Comparison of ENCODE assay signal across 18 cellular contexts in the genomic region with DNA sequence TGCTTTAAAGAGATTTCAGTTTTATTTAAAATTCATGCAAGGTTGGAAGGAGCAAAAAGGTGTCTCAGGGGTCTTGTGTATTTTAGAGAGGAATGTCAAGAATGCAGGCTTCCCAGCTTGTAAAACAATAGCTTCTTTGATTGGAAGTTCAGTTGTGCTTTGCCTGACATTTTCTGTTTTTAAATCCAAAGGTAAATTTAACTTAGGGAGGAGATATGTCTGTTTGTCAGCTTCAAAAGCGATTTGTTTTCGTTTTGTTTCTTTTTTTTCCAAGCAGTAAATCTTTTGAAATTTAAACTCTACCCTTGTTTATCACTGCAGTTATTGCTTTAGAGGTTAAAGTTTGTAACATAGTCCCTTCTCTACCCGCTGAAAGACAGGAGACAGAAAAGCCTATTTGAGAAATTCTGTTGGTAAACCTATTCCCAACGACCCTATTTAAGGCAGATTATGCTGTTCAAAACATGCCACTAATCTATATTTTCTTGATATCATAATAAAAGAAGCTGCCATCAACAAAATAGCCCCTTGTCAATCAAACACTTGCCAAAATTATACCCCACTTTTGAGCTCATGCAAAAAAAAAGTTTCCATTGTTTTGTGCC.
DNase-seq lines count a peak whose midpoint lies in the region; TF ChIP-seq lines count a peak whose summit lies in the region.
"Had no signal": no experiment of that assay in that cellular context is flagged by ENCODE, and none has a peak within 500 bp of the region (broad histone marks: within the 10 kb centered on the region; RNA-seq: fewer than 3 reads in every experiment).

No MANE protein-coding gene starts in this region.

- no peak overlapping the region for H3K9ac ChIP-seq in mammary epithelial cell (ENCODE audit: insufficient read depth, low read length)
- peak overlapping the region in 1 of 2 donors; percentile 63 for H3K9ac ChIP-seq in liver (ENCODE audit: low read depth in 1 of 2, low read length in 2 of 2)

- H3K36me3 ChIP-seq in mammary epithelial cell (ENCODE audit: insufficient read depth, low read length) (no peaks in the 10 kb centered on the region), liver (ENCODE audit: control insufficient read depth in 4 of 4, insufficient read depth in 3 of 4, low read depth in 1 of 4, low read length in 3 of 4) (no peaks in the 10 kb centered on the region), MG63 (no peaks in the 10 kb centered on the region), testis (ENCODE audit: low read depth, missing control alignments) (no peaks in the 10 kb centered on the region)

- H2AFZ ChIP-seq in mammary epithelial cell (ENCODE audit: low read depth, low read length) = peak overlapping the region; percentile 73

- dilution Hi-C loops in mammary epithelial cell (cut with HindIII; ENCODE audit: low sequenced_read_pairs) = no loop called here

- no peak overlapping the region for H3K27ac Mint-ChIP-seq in MCF 10A (ENCODE audit: low read depth, unreplicated experiment)
- H3K27ac Mint-ChIP-seq: activated T-helper 2 cell treated with anti-CD3 and anti-CD28 coated beads, Interferon-gamma antibody, Interleukin-2, Interleukin-4, amounts not matched to agents 10 μg/mL and 5 μg/mL and 100 μg/mL, durations not matched to agents 14 hours and 24 hours and 36 hours; CD14-positive monocyte; dendritic cell treated with granulocyte-macrophage colony-stimulating factor and Interleukin-4, amounts not matched to agents 40 ng/mL and 50 ng/mL, for 4 days; stimulated activated naive CD8-positive, alpha-beta T cell treated with anti-CD3 and anti-CD28 coated beads, Interleukin-15, amount 100 ng/mL, for 72 hours had no signal

- H3K27ac ChIP-seq in mammary epithelial cell (ENCODE audit: insufficient read depth, low read depth, low read length) (no peak overlapping the region), liver (ENCODE audit: low read depth in 1 of 2, low read length in 2 of 2) (peak overlapping the region; percentile 47 to 58), testis (no peak overlapping the region)
- H3K27ac ChIP-seq: VCaP had no signal

- no peaks in the 10 kb centered on the region for H3K4me1 ChIP-seq in mammary epithelial cell (ENCODE audit: insufficient read depth, low read length)
- peaks cover 0 to 5% (median 2%) of the 10 kb centered on the region in 4 donors for H3K4me1 ChIP-seq in liver (ENCODE audit: control insufficient read depth in 4 of 4, insufficient read depth in 4 of 4, low read length in 3 of 4)
- no peaks in the 10 kb centered on the region for H3K4me1 ChIP-seq in testis

- POLR2A ChIA-PET in MCF 10A (lab: Yijun Ruan, JAX) = interaction anchor here (0.9 kb wide), 1 partner anchor 9 kb away, joined by 3 read pairs; no protein-coding TSS in a partner anchor

- H3K9me3 ChIP-seq in mammary epithelial cell (replicated peaks; ENCODE audit: insufficient read depth, low read length) (no peaks in the 10 kb centered on the region), liver (ENCODE audit: control insufficient read depth in 4 of 4, low read length in 3 of 4) (no peaks in the 10 kb centered on the region), MG63 (no peaks in the 10 kb centered on the region), testis (no peaks in the 10 kb centered on the region)

- H3K4me1 Mint-ChIP-seq in MCF 10A (ENCODE audit: insufficient read depth, unreplicated experiment) = no peaks in the 10 kb centered on the region
- H3K4me1 Mint-ChIP-seq: CD14-positive monocyte; stimulated activated naive CD8-positive, alpha-beta T cell treated with anti-CD3 and anti-CD28 coated beads, Interleukin-15, amount 100 ng/mL, for 72 hours had no signal

- no peaks in the 10 kb centered on the region for H3K9me3 Mint-ChIP-seq in MCF 10A (ENCODE audit: unreplicated experiment)
- H3K9me3 Mint-ChIP-seq: activated T-helper 2 cell treated with anti-CD3 and anti-CD28 coated beads, Interferon-gamma antibody, Interleukin-2, Interleukin-4, amounts not matched to agents 10 μg/mL and 5 μg/mL and 100 μg/mL, durations not matched to agents 14 hours and 24 hours and 36 hours; CD14-positive monocyte; dendritic cell treated with granulocyte-macrophage colony-stimulating factor and Interleukin-4, amounts not matched to agents 40 ng/mL and 50 ng/mL, for 4 days; stimulated activated naive CD8-positive, alpha-beta T cell treated with anti-CD3 and anti-CD28 coated beads, Interleukin-15, amount 100 ng/mL, for 72 hours had no signal

- DNase-seq in mammary epithelial cell = no peak
- no peak for DNase-seq in MCF 10A (ENCODE audit: unreplicated experiment)
- DNase-seq in cerebellar cortex (ENCODE audit: low spot score) = peak; percentile 12
- DNase-seq in MG63 = no peak
- DNase-seq in testis = no peak
- no peak for DNase-seq in NCI-H1930 (lab: John Stamatoyannopoulos, UW)
- no peak for DNase-seq in NCI-H69 (lab: John Stamatoyannopoulos, UW)
- DNase-seq: activated CD8-positive, alpha-beta memory T cell treated with anti-CD3 and anti-CD28 coated beads for 24 hours; aorta; HCEC 1CT; KBM-7; midbrain; stimulated activated naive CD8-positive, alpha-beta T cell treated with anti-CD3 and anti-CD28 coated beads, Interleukin-15, amount 100 ng/mL, for 72 hours had no signal

- H3K36me3 Mint-ChIP-seq in MCF 10A (ENCODE audit: insufficient read depth, unreplicated experiment) = no peaks in the 10 kb centered on the region
- H3K36me3 Mint-ChIP-seq: CD14-positive monocyte had no signal

- H3K27me3 Mint-ChIP-seq in MCF 10A (ENCODE audit: insufficient read depth, unreplicated experiment) = no peaks in the 10 kb centered on the region
- H3K27me3 Mint-ChIP-seq: dendritic cell treated with granulocyte-macrophage colony-stimulating factor and Interleukin-4, amounts not matched to agents 40 ng/mL and 50 ng/mL, for 4 days had no signal

- WGBS in mammary epithelial cell (ENCODE audit: low coverage, missing lambda C conversion rate) = 3% methylated on average over 4 of the region's 4 CpGs
- WGBS in liver = 17% methylated on average over 4 of the region's 4 CpGs
- WGBS in testis, 2 donors = 32 to 38% methylated on average over 4 of the region's 4 CpGs

- no peaks in the 10 kb centered on the region for H3K27me3 ChIP-seq in mammary epithelial cell (ENCODE audit: insufficient read depth, low read length)
- H3K27me3 ChIP-seq in liver (ENCODE audit: control insufficient read depth in 4 of 4, insufficient read depth in 4 of 4, low read length in 3 of 4) = no peaks in the 10 kb centered on the region
- H3K27me3 ChIP-seq in MG63 = no peaks in the 10 kb centered on the region
- H3K27me3 ChIP-seq in testis = no peaks in the 10 kb centered on the region

- BruUV-seq in mammary epithelial cell (replicated peaks; lab: Mats Ljungman, UMichigan) (no TSS peak), MCF 10A (replicated peaks; lab: Mats Ljungman, UMichigan) (no TSS peak)

- TF ChIP-seq CTCF in mammary epithelial cell (conservative IDR thresholded peaks at IDR 0.05 in 1 of 2, IDR thresholded peaks at IDR 0.05 in 1 of 2; ENCODE audit: extremely low read depth in 1 of 2, insufficient read depth in 1 of 2, low read depth in 1 of 2, low read length in 2 of 2) (no peak), MCF 10A (IDR thresholded peaks at IDR 0.05; ENCODE audit: unreplicated experiment) (no peak), liver (IDR thresholded peaks at IDR 0.05; ENCODE audit: low read depth, low read length, missing input control) (no peak), testis (IDR thresholded peaks at IDR 0.05) (no peak)

- no peak for TF ChIP-seq RAD21 in liver (IDR thresholded peaks at IDR 0.05)

- in situ Hi-C loops in mammary epithelial cell (cut with MboI; ENCODE audit: low sequenced_read_pairs in 2 of 2) = no loop called here

- H3K4me3 ChIP-seq in mammary epithelial cell (replicated peaks in 1 of 3; ENCODE audit: insufficient read depth in 1 of 3, low read depth in 2 of 3, low read length in 3 of 3) (peak overlapping the region in 1 of 3 experiments; percentile 7), liver (ENCODE audit: low read depth in 1 of 3, low read length in 3 of 3) (peak overlapping the region in 1 of 3 donors; percentile 17), MG63 (no peak overlapping the region), testis (no peak overlapping the region)

- no peaks in the 10 kb centered on the region for H4K20me1 ChIP-seq in mammary epithelial cell (ENCODE audit: insufficient read depth, low read length)

- no peaks in the 10 kb centered on the region for H3K79me2 ChIP-seq in mammary epithelial cell (ENCODE audit: insufficient read depth, low read length)

- H3K4me3 Mint-ChIP-seq in MCF 10A (ENCODE audit: unreplicated experiment) = no peak overlapping the region
- H3K4me3 Mint-ChIP-seq: CD14-positive monocyte; dendritic cell treated with granulocyte-macrophage colony-stimulating factor and Interleukin-4, amounts not matched to agents 40 ng/mL and 50 ng/mL, for 4 days; stimulated activated naive CD8-positive, alpha-beta T cell treated with anti-CD3 and anti-CD28 coated beads, Interleukin-15, amount 100 ng/mL, for 72 hours had no signal

- peak overlapping the region; percentile 28 for H3K4me2 ChIP-seq in mammary epithelial cell (ENCODE audit: insufficient read depth, low read depth, low read length)

- intact Hi-C loops in mammary epithelial cell (cut with micrococcal nuclease) (no loop called here), MCF 10A (cut with micrococcal nuclease) (no loop called here), testis (cut with DNase I; ENCODE audit: low total_unique reads) (no loop called here)

- CTCF ChIA-PET in mammary epithelial cell (lab: Charles Lee; ENCODE audit: low non-redundant PET) = interaction anchor here (0.6 kb wide), 1 partner anchor 323 kb away, joined by 5 read pairs; no protein-coding TSS in a partner anchor
- CTCF ChIA-PET in MCF 10A (lab: Yijun Ruan, JAX) = interaction anchor here (1.0 kb wide), 1 partner anchor 17 kb away, joined by 3 read pairs; no protein-coding TSS in a partner anchor

- TF ChIP-seq POLR2A in testis (IDR thresholded peaks at IDR 0.05) = no peak

TF ChIP-seq in liver, 16 proteins besides CTCF, POLR2A, EP300 and RAD21 (continues in another document):
- TF ChIP-seq HNF4A (conservative IDR thresholded peaks at IDR 0.05) = peak; percentile 61 to 72
- TF ChIP-seq SP1 (IDR thresholded peaks at IDR 0.05) = peak; percentile 30
- no peak for TF ChIP-seq GABPA (IDR thresholded peaks at IDR 0.05 in 1 of 2, conservative IDR thresholded peaks at IDR 0.05 in 1 of 2)
- no peak for TF ChIP-seq NR2F2 (IDR thresholded peaks at IDR 0.05)
- peak; percentile 16 to 53 for TF ChIP-seq RXRA (IDR thresholded peaks at IDR 0.05)

Comparison
In these comparisons a context has a peak if more than half of its experiments do, and no peak if none do; other contexts are left out.
1. H3K27ac ChIP-seq: peak in liver (2 of 2); none in mammary epithelial cell (single experiment) and testis (0 of 2).